24 cellular contexts compared by ENCODE assay signal in the genomic region with DNA sequence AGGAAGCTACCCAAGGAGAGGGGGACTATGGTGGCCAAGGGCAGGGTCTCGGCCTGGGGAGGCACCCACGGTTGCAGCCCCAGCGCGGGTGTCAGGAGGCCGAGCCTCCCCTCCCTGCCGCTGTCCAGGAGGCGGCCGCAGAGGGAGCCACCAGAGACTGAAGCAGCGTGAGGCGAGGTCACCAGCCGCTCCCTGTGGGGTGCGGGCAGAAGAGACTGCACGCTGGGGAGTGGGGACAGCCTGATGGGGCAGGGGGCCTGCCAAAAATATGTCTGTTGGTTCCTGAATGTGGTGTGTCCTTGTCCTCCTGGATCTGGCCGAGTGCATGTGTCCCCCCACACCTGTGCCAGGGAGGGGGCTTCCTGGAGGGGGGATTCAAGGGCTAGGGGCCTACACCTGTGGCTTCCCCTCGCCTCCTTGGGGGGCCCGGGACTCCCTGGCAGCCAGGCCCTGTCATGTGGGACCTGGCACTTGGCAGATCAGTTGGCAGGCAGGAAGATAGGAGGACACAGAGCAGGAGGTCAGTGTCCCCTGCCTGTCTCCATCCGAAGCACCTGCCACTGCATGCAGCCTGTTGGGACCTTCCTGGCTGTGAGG.
A peak's percentile ranks its signal among the peaks of the same experiment; 100 is the strongest.
DNase-seq lines count a peak whose midpoint lies in the region; ATAC-seq, FAIRE-seq and TF ChIP-seq lines count a peak whose summit lies in the region.
"Had no signal": no experiment of that assay in that cellular context is flagged by ENCODE, and none has a peak within 500 bp of the region (broad histone marks: within the 10 kb centered on the region; RNA-seq: fewer than 3 reads in every experiment).

No MANE protein-coding gene starts in this region.

- H3K4me1 ChIP-seq in Loucy (ENCODE audit: insufficient read depth, low read length, poor library complexity, severe bottlenecking) (peaks cover 24% of the 10 kb centered on the region), hepatocyte (ENCODE audit: insufficient read depth) (no peaks in the 10 kb centered on the region)
- H3K4me1 ChIP-seq: thyroid gland had no signal

- H3K27me3 Mint-ChIP-seq in osteocyte (ENCODE audit: unreplicated experiment) = no peaks in the 10 kb centered on the region
- H3K27me3 Mint-ChIP-seq in naive thymus-derived CD8-positive, alpha-beta T cell = peaks cover 0 to 14% (median 4%) of the 10 kb centered on the region in 5 donors

- H3K27ac ChIP-seq in hepatocyte = no peak overlapping the region
- H3K27ac ChIP-seq: epithelial cell of prostate, heart left ventricle, HL-60, PC-9, thyroid gland had no signal

- no peaks in the 10 kb centered on the region for H3K9me2 ChIP-seq in Loucy (replicated peaks; ENCODE audit: low read depth, low read length)
- no peaks in the 10 kb centered on the region for H3K9me2 ChIP-seq in hepatocyte (replicated peaks; ENCODE audit: insufficient read depth)

- H3K36me3 Mint-ChIP-seq in osteocyte (ENCODE audit: unreplicated experiment) = peaks cover 32% of the 10 kb centered on the region
- H3K36me3 Mint-ChIP-seq in naive thymus-derived CD8-positive, alpha-beta T cell = peaks cover 0 to 2% (median 0%) of the 10 kb centered on the region in 3 donors
- H3K36me3 Mint-ChIP-seq: T-cell had no signal

- H3K27me3 ChIP-seq in Loucy (ENCODE audit: insufficient read depth, low read length, poor library complexity, severe bottlenecking) (no peaks in the 10 kb centered on the region), hepatocyte (no peaks in the 10 kb centered on the region)
- H3K27me3 ChIP-seq: heart left ventricle, thyroid gland had no signal

- no peak for ATAC-seq in naive thymus-derived CD8-positive, alpha-beta T cell
- ATAC-seq: heart left ventricle; left ventricle myocardium superior; natural killer cell treated with Interleukin-12 subunit alpha and Interleukin-12 subunit beta and Interleukin-15 and Interleukin-18, amount 100 ng/mL, for 72 hours had no signal

- H2AFZ ChIP-seq in Loucy (ENCODE audit: low read length) (no peak overlapping the region), hepatocyte (no peak overlapping the region)
- H2AFZ ChIP-seq: PC-9 had no signal

- H3K36me3 ChIP-seq in Loucy (ENCODE audit: insufficient read depth, low read length) (peaks cover 31% of the 10 kb centered on the region; the same call in 1 of the 2 replicates), hepatocyte (replicated peaks; ENCODE audit: insufficient read depth, low read depth) (no peaks in the 10 kb centered on the region)

- H3K9me3 Mint-ChIP-seq in osteocyte (ENCODE audit: unreplicated experiment) = peaks cover 12% of the 10 kb centered on the region
- H3K9me3 Mint-ChIP-seq in naive thymus-derived CD8-positive, alpha-beta T cell = peaks cover 0 to 13% (median 4%) of the 10 kb centered on the region in 9 donors
- H3K9me3 Mint-ChIP-seq: natural killer cell treated with Interleukin-12 subunit alpha and Interleukin-12 subunit beta and Interleukin-15 and Interleukin-18, amount 100 ng/mL, for 72 hours had no signal

- H3K9me3 ChIP-seq in Loucy (ENCODE audit: insufficient read depth, low read depth, low read length) (no peaks in the 10 kb centered on the region), hepatocyte (ENCODE audit: low read depth) (no peaks in the 10 kb centered on the region)
- H3K9me3 ChIP-seq: thyroid gland had no signal

- H3K27ac Mint-ChIP-seq in osteocyte (ENCODE audit: unreplicated experiment) = no peak overlapping the region
- peak overlapping the region in 1 of 10 donors; percentile 63 for H3K27ac Mint-ChIP-seq in naive thymus-derived CD8-positive, alpha-beta T cell
- H3K27ac Mint-ChIP-seq: natural killer cell treated with Interleukin-12 subunit alpha and Interleukin-12 subunit beta and Interleukin-15 and Interleukin-18, amount 100 ng/mL, for 72 hours had no signal

- H3F3A ChIP-seq in Loucy (ENCODE audit: low read depth) = no peaks in the 10 kb centered on the region

- FAIRE-seq in GM12892 (lab: Jason Lieb, UNC) = no peak
- FAIRE-seq: TTC549 had no signal

- TF ChIP-seq POLR2A in GM12892 (IDR thresholded peaks at IDR 0.05; ENCODE audit: low read depth, low read length) = no peak

- 98% methylated on average over 16 of the region's 17 CpGs for WGBS in hepatocyte (ENCODE audit: low lambda C conversion rate, missing lambda C conversion rate)

- TF ChIP-seq CTCF in Loucy (conservative IDR thresholded peaks at IDR 0.05; ENCODE audit: low read length) (no peak), hepatocyte (IDR thresholded peaks at IDR 0.05; ENCODE audit: poor library complexity) (no peak), osteocyte (IDR thresholded peaks at IDR 0.05) (no peak)

- no peaks in the 10 kb centered on the region for H4K20me1 ChIP-seq in Loucy (ENCODE audit: insufficient read depth, low read length, poor library complexity, severe bottlenecking)
- no peaks in the 10 kb centered on the region for H4K20me1 ChIP-seq in hepatocyte (ENCODE audit: insufficient read depth, poor library complexity, severe bottlenecking)

- H3K4me3 Mint-ChIP-seq in osteocyte (ENCODE audit: unreplicated experiment) = no peak overlapping the region
- H3K4me3 Mint-ChIP-seq in naive thymus-derived CD8-positive, alpha-beta T cell = no peak overlapping the region
- H3K4me3 Mint-ChIP-seq: natural killer cell treated with Interleukin-12 subunit alpha and Interleukin-12 subunit beta and Interleukin-15 and Interleukin-18, amount 100 ng/mL, for 72 hours had no signal

- DNase-seq in GM12892 (ENCODE audit: insufficient read length) (peak; percentile 7), hepatocyte (ENCODE audit: low spot score) (peak; percentile 1), osteocyte (ENCODE audit: extremely low spot score, unreplicated experiment) (peak; percentile 77), iPS-NIHi11 (ENCODE audit: low spot score) (no peak), hippocampal formation (lab: John Stamatoyannopoulos, UW) (no peak)
- DNase-seq in naive thymus-derived CD8-positive, alpha-beta T cell = no peak
- DNase-seq: activated CD4-positive, alpha-beta T cell treated with anti-CD3 and anti-CD28 coated beads for 1 hour; activated naive CD4-positive, alpha-beta T cell treated with Interleukin-2 at 50 U/mL for 16 hours; H7; left ventricle myocardium superior; NCI-H1092 treated with DMSO at 0.1 percent for 48 hours; NCI-H187 treated with DMSO at 0.1 percent for 48 hours; NCI-H524 treated with DMSO at 0.1 percent for 48 hours; NK-92 treated with Interleukin-12 subunit alpha and Interleukin-12 subunit beta, amount 100 ng/mL, for 24 hours; PC-9; stimulated activated CD4-positive, alpha-beta T cell treated with anti-CD3 and anti-CD28 coated beads, Interleukin-4, amount 100 ng/mL, for 4 hours; thyroid gland had no signal

- no peak overlapping the region for H3K4me3 ChIP-seq in Loucy (ENCODE audit: low read length, poor library complexity, severe bottlenecking)
- H3K4me3 ChIP-seq in hepatocyte = no peak overlapping the region
- H3K4me3 ChIP-seq: heart left ventricle, PC-9, thyroid gland had no signal

- H3K4me1 Mint-ChIP-seq in osteocyte (ENCODE audit: unreplicated experiment) = peaks cover 37% of the 10 kb centered on the region
- peaks cover 8 to 19% (median 16%) of the 10 kb centered on the region in 4 donors for H3K4me1 Mint-ChIP-seq in naive thymus-derived CD8-positive, alpha-beta T cell

- POLR2A ChIA-PET in naive thymus-derived CD8-positive, alpha-beta T cell (lab: Charles Lee) = no interaction called here

- H3K9ac ChIP-seq in Loucy (ENCODE audit: low read depth, low read length, poor library complexity, severe bottlenecking) = peak overlapping the region; percentile 63

- H3K79me2 ChIP-seq in Loucy (ENCODE audit: insufficient read depth, low read length) (no peaks in the 10 kb centered on the region), hepatocyte (no peaks in the 10 kb centered on the region)

- no peak overlapping the region for H3K4me2 ChIP-seq in Loucy (ENCODE audit: low read depth, low read length, poor library complexity, severe bottlenecking)
- no peak overlapping the region for H3K4me2 ChIP-seq in hepatocyte
- H3K4me2 ChIP-seq: PC-9 had no signal

Comparison
In these comparisons a context has a peak if more than half of its experiments do, and no peak if none do; other contexts are left out.
1. DNase-seq: peak in GM12892 (single experiment), hepatocyte (single experiment) and osteocyte (single experiment); none in iPS-NIHi11 (single experiment), hippocampal formation (0 of 2) and naive thymus-derived CD8-positive, alpha-beta T cell (0 of 10).